ENCODE assay signal across 25 cellular contexts in the genomic region with DNA sequence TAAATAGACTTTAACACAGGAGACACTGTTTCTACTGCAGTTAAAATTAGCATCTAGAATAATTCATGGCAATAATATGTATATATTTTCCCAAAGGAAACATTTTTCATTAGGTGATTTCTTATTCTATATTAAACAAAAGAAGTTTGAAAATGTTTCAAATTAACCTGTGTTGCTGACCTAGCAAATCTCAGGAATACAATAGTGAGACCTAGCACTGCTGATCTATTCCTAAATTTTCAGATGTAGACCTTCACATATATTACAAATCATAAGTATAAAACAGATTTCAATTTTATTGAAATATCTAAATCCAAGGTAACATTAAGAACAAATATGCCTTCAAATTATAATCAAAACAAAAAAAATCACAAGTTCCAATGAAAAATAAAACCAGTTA.
"Had no signal": no experiment of that assay in that cellular context is flagged by ENCODE, and none has a peak within 500 bp of the region (broad histone marks: within the 10 kb centered on the region; RNA-seq: fewer than 3 reads in every experiment).

No MANE protein-coding gene starts in this region.

- H3K4me2 ChIP-seq: neural progenitor cell had no signal

- H3K9me3 ChIP-seq: left ventricle myocardium inferior, ovary, right atrium auricular region, suprapubic skin, thoracic aorta, tibial artery, upper lobe of right lung had no signal

- H3K4me3 ChIP-seq: left ventricle myocardium inferior, lung, neural progenitor cell, ovary, right atrium auricular region, skin epidermis, spleen, suprapubic skin, thoracic aorta, tibial artery, upper lobe of right lung had no signal

- H3K27me3 ChIP-seq: neural progenitor cell, neutrophil, ovary, right atrium auricular region, spleen, suprapubic skin, tibial artery, upper lobe of right lung had no signal

- H3K9ac ChIP-seq: neural progenitor cell had no signal

- H3K27ac ChIP-seq: left ventricle myocardium inferior, neural progenitor cell, neutrophil, ovary, right atrium auricular region, skin epidermis, spleen, suprapubic skin, thoracic aorta, tibial artery, upper lobe of right lung had no signal

- ATAC-seq: natural killer cell; sciatic nerve; stimulated activated effector memory CD8-positive, alpha-beta T cell treated with anti-CD3 and anti-CD28 coated beads, Interleukin-12 subunit alpha, Interleukin-12 subunit beta, amount 100 ng/mL, for 72 hours; upper lobe of right lung had no signal

- FAIRE-seq: urothelium cell line had no signal

- H2AFZ ChIP-seq: neural progenitor cell had no signal

- H3K4me1 ChIP-seq: left ventricle myocardium inferior, neural progenitor cell, right atrium auricular region, spleen, suprapubic skin, tibial artery, upper lobe of right lung had no signal

- DNase-seq: hippocampal formation; kidney; left ventricle myocardium inferior; mesendoderm; naive B cell; natural killer cell; nephron progenitor cell; occipital lobe; ovary; spleen; stimulated activated CD4-positive, alpha-beta T cell treated with anti-CD3 and anti-CD28 coated beads, Interleukin-4, amount 100 ng/mL, for 24 hours; stimulated activated naive CD4-positive, alpha-beta T cell; tibial artery; trophoblast cell; upper lobe of right lung had no signal

- H3K36me3 ChIP-seq: neural progenitor cell, ovary had no signal
